Comparison of ENCODE assay signal across 26 cellular contexts in genomic region chr5:73264626-73265025, GRCh38.
"Had no signal": no experiment of that assay in that cellular context is flagged by ENCODE, and none has a peak within 500 bp of the region (broad histone marks: within the 10 kb centered on the region; RNA-seq: fewer than 3 reads in every experiment).

No MANE protein-coding gene starts in this region.

- H3K27ac Mint-ChIP-seq: activated CD4-positive, alpha-beta memory T cell treated with anti-CD3 and anti-CD28 coated beads for 36 hours; activated CD4-positive, alpha-beta T cell treated with anti-CD3 and anti-CD28 coated beads, Interleukin-2, amount 10 ng/mL, durations not matched to agents 7 days and 5 days; activated naive CD8-positive, alpha-beta T cell treated with anti-CD3 and anti-CD28 coated beads, Interleukin-2, amount 10 ng/mL, durations not matched to agents 7 days and 5 days; activated T-helper 2 cell treated with anti-CD3 and anti-CD28 coated beads, Interferon-gamma antibody, Interleukin-2, Interleukin-4, amounts not matched to agents 10 μg/mL and 5 μg/mL and 100 μg/mL, durations not matched to agents 14 hours and 24 hours and 36 hours; T-cell had no signal

- DNase-seq: activated CD4-positive, alpha-beta memory T cell treated with anti-CD3 and anti-CD28 coated beads for 36 hours; activated CD4-positive, alpha-beta T cell treated with anti-CD3 and anti-CD28 coated beads, Interleukin-2, amount 10 ng/mL, durations not matched to agents 7 days and 5 days; activated CD4-positive, CD25-positive, alpha-beta regulatory T cell; activated CD8-positive, alpha-beta memory T cell treated with anti-CD3 and anti-CD28 coated beads for 24 hours; activated naive CD4-positive, alpha-beta T cell treated with anti-CD3 and anti-CD28 coated beads, Interleukin-2, amount 50 U/mL, for 16 hours; activated naive CD8-positive, alpha-beta T cell treated with anti-CD3 and anti-CD28 coated beads, Interleukin-2, amount 10 ng/mL, durations not matched to agents 7 days and 5 days; activated T-cell treated with anti-CD3 and anti-CD28 coated beads, Interleukin-2, amount 50 U/mL, for 4 hours; adrenal gland; anterior cingulate cortex; cerebellar nuclear complex; NCI-H1092; NCI-H1417; NCI-H1930; NCI-H2171; NCI-H226; NCI-H69; NK-92 treated with Interleukin-12 subunit alpha and Interleukin-12 subunit beta, amount 100 ng/mL, for 24 hours; OCI-M1; RPMI8226; T-cell; T-helper 2 cell; T1000 had no signal

- H3K27me3 ChIP-seq: adrenal gland had no signal

- H3K27ac ChIP-seq: SK-N-MC had no signal

- H3K9me3 ChIP-seq: adrenal gland had no signal

- H3K9me3 Mint-ChIP-seq: activated CD4-positive, alpha-beta memory T cell treated with anti-CD3 and anti-CD28 coated beads for 36 hours; activated CD4-positive, alpha-beta T cell treated with anti-CD3 and anti-CD28 coated beads, Interleukin-2, amount 10 ng/mL, durations not matched to agents 7 days and 5 days; activated naive CD8-positive, alpha-beta T cell treated with anti-CD3 and anti-CD28 coated beads, Interleukin-2, amount 10 ng/mL, durations not matched to agents 7 days and 5 days; activated T-cell treated with anti-CD3 and anti-CD28 coated beads, Interleukin-2, amount 50 U/mL, for 4 hours; activated T-helper 2 cell treated with anti-CD3 and anti-CD28 coated beads, Interferon-gamma antibody, Interleukin-2, Interleukin-4, amounts not matched to agents 10 μg/mL and 5 μg/mL and 100 μg/mL, durations not matched to agents 14 hours and 24 hours and 36 hours; T-cell had no signal

- H3K4me3 ChIP-seq: adrenal gland, SK-N-MC had no signal

- H3K36me3 ChIP-seq: adrenal gland had no signal

- ATAC-seq: activated T-cell treated with anti-CD3 and anti-CD28 coated beads, Interleukin-2, amount 50 U/mL, for 4 hours; Panc1; Right ventricle myocardium inferior; T-cell had no signal

- H3K4me1 Mint-ChIP-seq: activated CD4-positive, alpha-beta T cell treated with anti-CD3 and anti-CD28 coated beads, Interleukin-2, amount 10 ng/mL, durations not matched to agents 7 days and 5 days; activated naive CD8-positive, alpha-beta T cell treated with anti-CD3 and anti-CD28 coated beads, Interleukin-2, amount 10 ng/mL, durations not matched to agents 7 days and 5 days; T-cell had no signal

- H3K4me1 ChIP-seq: adrenal gland had no signal

- H3K36me3 Mint-ChIP-seq: activated CD4-positive, alpha-beta memory T cell treated with anti-CD3 and anti-CD28 coated beads for 36 hours; activated naive CD8-positive, alpha-beta T cell treated with anti-CD3 and anti-CD28 coated beads, Interleukin-2, amount 10 ng/mL, durations not matched to agents 7 days and 5 days; T-cell had no signal

- H3K4me3 Mint-ChIP-seq: activated CD4-positive, alpha-beta memory T cell treated with anti-CD3 and anti-CD28 coated beads for 36 hours; activated CD4-positive, alpha-beta T cell treated with anti-CD3 and anti-CD28 coated beads, Interleukin-2, amount 10 ng/mL, durations not matched to agents 7 days and 5 days; activated naive CD8-positive, alpha-beta T cell treated with anti-CD3 and anti-CD28 coated beads, Interleukin-2, amount 10 ng/mL, durations not matched to agents 7 days and 5 days; activated T-cell treated with anti-CD3 and anti-CD28 coated beads, Interleukin-2, amount 50 U/mL, for 4 hours; T-cell had no signal
